Comparison of ENCODE assay signal across 1 cellular context in genomic region chr10:132485391-132485790, GRCh38.
TF ChIP-seq lines count a peak whose summit lies in the region.

No MANE protein-coding gene starts in this region.

TF ChIP-seq in WTC11, 78 proteins besides CTCF, POLR2A, EP300 and RAD21 (continued from another document):
- TF ChIP-seq, protein P1, sequence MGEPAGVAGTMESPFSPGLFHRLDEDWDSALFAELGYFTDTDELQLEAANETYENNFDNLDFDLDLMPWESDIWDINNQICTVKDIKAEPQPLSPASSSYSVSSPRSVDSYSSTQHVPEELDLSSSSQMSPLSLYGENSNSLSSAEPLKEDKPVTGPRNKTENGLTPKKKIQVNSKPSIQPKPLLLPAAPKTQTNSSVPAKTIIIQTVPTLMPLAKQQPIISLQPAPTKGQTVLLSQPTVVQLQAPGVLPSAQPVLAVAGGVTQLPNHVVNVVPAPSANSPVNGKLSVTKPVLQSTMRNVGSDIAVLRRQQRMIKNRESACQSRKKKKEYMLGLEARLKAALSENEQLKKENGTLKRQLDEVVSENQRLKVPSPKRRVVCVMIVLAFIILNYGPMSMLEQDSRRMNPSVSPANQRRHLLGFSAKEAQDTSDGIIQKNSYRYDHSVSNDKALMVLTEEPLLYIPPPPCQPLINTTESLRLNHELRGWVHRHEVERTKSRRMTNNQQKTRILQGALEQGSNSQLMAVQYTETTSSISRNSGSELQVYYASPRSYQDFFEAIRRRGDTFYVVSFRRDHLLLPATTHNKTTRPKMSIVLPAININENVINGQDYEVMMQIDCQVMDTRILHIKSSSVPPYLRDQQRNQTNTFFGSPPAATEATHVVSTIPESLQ (CRISPR knock-in tag; IDR thresholded peaks at IDR 0.05) = no peak
- no peak for TF ChIP-seq CREB1 (CRISPR knock-in tag; IDR thresholded peaks at IDR 0.05)
- no peak for TF ChIP-seq GABPB1 (CRISPR knock-in tag; IDR thresholded peaks at IDR 0.05)
- TF ChIP-seq SOX15 (CRISPR knock-in tag; IDR thresholded peaks at IDR 0.05) = no peak
- no peak for TF ChIP-seq ZNF263 (CRISPR knock-in tag; IDR thresholded peaks at IDR 0.05; ENCODE audit: low read depth)
- TF ChIP-seq, protein P2, sequence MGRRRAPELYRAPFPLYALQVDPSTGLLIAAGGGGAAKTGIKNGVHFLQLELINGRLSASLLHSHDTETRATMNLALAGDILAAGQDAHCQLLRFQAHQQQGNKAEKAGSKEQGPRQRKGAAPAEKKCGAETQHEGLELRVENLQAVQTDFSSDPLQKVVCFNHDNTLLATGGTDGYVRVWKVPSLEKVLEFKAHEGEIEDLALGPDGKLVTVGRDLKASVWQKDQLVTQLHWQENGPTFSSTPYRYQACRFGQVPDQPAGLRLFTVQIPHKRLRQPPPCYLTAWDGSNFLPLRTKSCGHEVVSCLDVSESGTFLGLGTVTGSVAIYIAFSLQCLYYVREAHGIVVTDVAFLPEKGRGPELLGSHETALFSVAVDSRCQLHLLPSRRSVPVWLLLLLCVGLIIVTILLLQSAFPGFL (CRISPR knock-in tag; IDR thresholded peaks at IDR 0.05; ENCODE audit: borderline replicate concordance) = no peak
- no peak for TF ChIP-seq ELF4 (CRISPR knock-in tag; IDR thresholded peaks at IDR 0.05; ENCODE audit: low read depth)
- TF ChIP-seq CBFB (CRISPR knock-in tag; IDR thresholded peaks at IDR 0.05; ENCODE audit: low read depth) = no peak
- TF ChIP-seq ZNF121 (CRISPR knock-in tag; IDR thresholded peaks at IDR 0.05) = no peak
- no peak for TF ChIP-seq ATF3 (CRISPR knock-in tag; conservative IDR thresholded peaks at IDR 0.05)
- TF ChIP-seq STAT6 (CRISPR knock-in tag; conservative IDR thresholded peaks at IDR 0.05; ENCODE audit: low read depth) = no peak
- no peak for TF ChIP-seq NFATC4 (CRISPR knock-in tag; IDR thresholded peaks at IDR 0.05)
- no peak for TF ChIP-seq ETV6 (CRISPR knock-in tag; IDR thresholded peaks at IDR 0.05)
